In the genomic region with DNA sequence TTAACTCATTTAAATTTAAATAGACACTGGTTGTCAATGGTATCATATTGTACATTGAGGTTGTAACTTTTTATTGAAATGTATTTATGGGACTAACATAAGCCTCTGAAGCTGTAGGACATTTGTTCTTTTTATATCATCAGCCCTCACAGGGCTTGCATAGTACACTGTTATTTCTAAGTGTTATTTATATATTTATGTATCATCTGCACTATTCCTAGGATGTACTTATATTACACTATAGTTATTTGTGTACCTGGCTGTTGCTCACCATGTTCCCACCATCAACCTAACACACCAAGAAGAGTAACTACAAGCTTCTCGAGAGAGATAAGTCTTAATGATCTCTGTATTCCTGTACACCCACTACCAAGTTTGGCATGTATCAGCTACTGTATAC, we compare ENCODE assay signal across 32 cellular contexts.
DNase-seq lines count a peak whose midpoint lies in the region; ATAC-seq and TF ChIP-seq lines count a peak whose summit lies in the region.
"Had no signal": no experiment of that assay in that cellular context is flagged by ENCODE, and none has a peak within 500 bp of the region (broad histone marks: within the 10 kb centered on the region; RNA-seq: fewer than 3 reads in every experiment).

No MANE protein-coding gene starts in this region.

- H3K36me3 Mint-ChIP-seq in glutamatergic neuron (ENCODE audit: unreplicated experiment): no peaks in the 10 kb centered on the region
- H3K36me3 Mint-ChIP-seq: CD14-positive monocyte; CD4-positive, alpha-beta memory T cell; CD4-positive, CD25-positive, alpha-beta regulatory T cell; CD8-positive, alpha-beta memory T cell; CD8-positive, alpha-beta T cell had no signal

- no peak for TF ChIP-seq CTCF in glutamatergic neuron (IDR thresholded peaks at IDR 0.05; ENCODE audit: partially characterized antibody, unreplicated experiment)
- no peak for TF ChIP-seq CTCF in psoas muscle (IDR thresholded peaks at IDR 0.05)
- TF ChIP-seq CTCF in gastrocnemius medialis (IDR thresholded peaks at IDR 0.05 in 4 of 5, conservative IDR thresholded peaks at IDR 0.05 in 1 of 5): no peak
- no peak for TF ChIP-seq CTCF in esophagus squamous epithelium (IDR thresholded peaks at IDR 0.05)

- H3K36me3 ChIP-seq in psoas muscle (ENCODE audit: insufficient read depth in 1 of 2, low read depth in 1 of 2) (no peaks in the 10 kb centered on the region), gastrocnemius medialis (no peaks in the 10 kb centered on the region), esophagus squamous epithelium (no peaks in the 10 kb centered on the region)
- H3K36me3 ChIP-seq: BE2C; BLaER1; BLaER1 treated with 17β-estradiol and CSF1 and Interleukin-3, amounts not matched to agents 10 nM and 100 nM had no signal

- TF ChIP-seq POLR2A in gastrocnemius medialis (IDR thresholded peaks at IDR 0.05): no peak
- no peak for TF ChIP-seq POLR2A in esophagus squamous epithelium (IDR thresholded peaks at IDR 0.05)

- 27 to 64% (median 33%) methylated on average over 1 of the region's 1 CpG for WGBS in psoas muscle, 3 donors
- 82 to 92% methylated on average over 1 of the region's 1 CpG for WGBS in esophagus squamous epithelium, 2 donors

- in situ Hi-C loops in gastrocnemius medialis (cut with MboI; ENCODE audit: low sequenced_read_pairs in 4 of 4): loop anchor here in 2 of 4 donors (5.0 to 10.0 kb wide), 2 partner anchors 289 to 292 kb away; no protein-coding TSS in a partner anchor

- H3K9me3 ChIP-seq in psoas muscle (no peaks in the 10 kb centered on the region), gastrocnemius medialis (no peaks in the 10 kb centered on the region), esophagus squamous epithelium (no peaks in the 10 kb centered on the region)
- H3K9me3 ChIP-seq: A549; BE2C; BLaER1; BLaER1 treated with 17β-estradiol and CSF1 and Interleukin-3, amounts not matched to agents 10 nM and 100 nM; Caco-2 had no signal

- H3K4me3 Mint-ChIP-seq in glutamatergic neuron (ENCODE audit: unreplicated experiment): peak overlapping the region; percentile 2
- H3K4me3 Mint-ChIP-seq: B cell; CD14-positive monocyte; CD4-positive, alpha-beta memory T cell; CD4-positive, alpha-beta T cell; CD4-positive, CD25-positive, alpha-beta regulatory T cell; CD8-positive, alpha-beta memory T cell; CD8-positive, alpha-beta T cell had no signal

- H3K27me3 ChIP-seq in psoas muscle (ENCODE audit: insufficient read depth in 3 of 3, low read length in 2 of 3) (no peaks in the 10 kb centered on the region), gastrocnemius medialis (no peaks in the 10 kb centered on the region), esophagus squamous epithelium (no peaks in the 10 kb centered on the region)
- H3K27me3 ChIP-seq: BE2C; BLaER1; BLaER1 treated with 17β-estradiol and CSF1 and Interleukin-3, amounts not matched to agents 10 nM and 100 nM had no signal

- peaks cover 4% of the 10 kb centered on the region for H3K9me3 Mint-ChIP-seq in glutamatergic neuron (ENCODE audit: unreplicated experiment)
- H3K9me3 Mint-ChIP-seq: CD4-positive, alpha-beta memory T cell; CD4-positive, alpha-beta T cell; CD8-positive, alpha-beta T cell had no signal

- H3K4me3 ChIP-seq in psoas muscle (no peak overlapping the region), gastrocnemius medialis (no peak overlapping the region), esophagus squamous epithelium (no peak overlapping the region)
- H3K4me3 ChIP-seq: A549; BLaER1; BLaER1 treated with 17β-estradiol and CSF1 and Interleukin-3, amounts not matched to agents 10 nM and 100 nM had no signal

- ATAC-seq in psoas muscle (peak; percentile 44 to 97 (median 92)), gastrocnemius medialis (peak; percentile 80 to 93)
- ATAC-seq: A549; CD8-positive, alpha-beta T cell had no signal

- peak overlapping the region; percentile 71 for H3K27ac Mint-ChIP-seq in glutamatergic neuron (ENCODE audit: unreplicated experiment)
- H3K27ac Mint-ChIP-seq: B cell; CD14-positive monocyte; CD4-positive, alpha-beta memory T cell; CD4-positive, alpha-beta T cell; CD4-positive, CD25-positive, alpha-beta regulatory T cell; CD8-positive, alpha-beta memory T cell; CD8-positive, alpha-beta T cell had no signal

- peaks cover 2% of the 10 kb centered on the region for H3K27me3 Mint-ChIP-seq in glutamatergic neuron (ENCODE audit: unreplicated experiment)
- H3K27me3 Mint-ChIP-seq: B cell; CD4-positive, alpha-beta T cell; CD4-positive, CD25-positive, alpha-beta regulatory T cell; CD8-positive, alpha-beta memory T cell had no signal

- H3K27ac ChIP-seq in psoas muscle: peak overlapping the region; percentile 19
- peak overlapping the region in 2 of 4 donors; percentile 4 to 40 for H3K27ac ChIP-seq in gastrocnemius medialis
- no peak overlapping the region for H3K27ac ChIP-seq in esophagus squamous epithelium
- H3K27ac ChIP-seq: 22Rv1; A549; BLaER1; BLaER1 treated with 17β-estradiol and CSF1 and Interleukin-3, amounts not matched to agents 10 nM and 100 nM; C4-2B had no signal

- H3K4me1 ChIP-seq in psoas muscle (peaks cover 4% of the 10 kb centered on the region), gastrocnemius medialis (peaks cover 0 to 18% of the 10 kb centered on the region in 2 donors), esophagus squamous epithelium (no peaks in the 10 kb centered on the region)
- H3K4me1 ChIP-seq: A549; BE2C; BLaER1; BLaER1 treated with 17β-estradiol and CSF1 and Interleukin-3, amounts not matched to agents 10 nM and 100 nM; Caco-2 had no signal

- no peak for DNase-seq in glutamatergic neuron
- DNase-seq in psoas muscle: no peak
- DNase-seq in gastrocnemius medialis: no peak
- DNase-seq in DMS53 (lab: John Stamatoyannopoulos, UW): no peak
- no peak for DNase-seq in amygdala (lab: John Stamatoyannopoulos, UW)
- DNase-seq in esophagus squamous epithelium (lab: John Stamatoyannopoulos, UW): no peak
- DNase-seq: 8988T; ACHN; AML-193; BE2C; C1 segment of cervical spinal cord; Caco-2; Calu3; CD4-positive, alpha-beta memory T cell; CD4-positive, alpha-beta T cell; CD4-positive, CD25-positive, alpha-beta regulatory T cell; CD8-positive, alpha-beta memory T cell; CD8-positive, alpha-beta T cell; COR-L47; DMS 273 treated with DMSO at 0.1 percent for 48 hours; DMS153; DMS79; DMS79 treated with DMSO at 0.1 percent for 48 hours; DND-41; EL had no signal

- peaks cover 21% of the 10 kb centered on the region for H3K4me1 Mint-ChIP-seq in glutamatergic neuron (ENCODE audit: low read depth, unreplicated experiment)
- H3K4me1 Mint-ChIP-seq: B cell; CD14-positive monocyte; CD4-positive, alpha-beta memory T cell; CD4-positive, CD25-positive, alpha-beta regulatory T cell; CD8-positive, alpha-beta memory T cell had no signal

- intact Hi-C loops in psoas muscle (cut with DNase I): loop anchor here in 1 of 2 donors (10.0 kb wide), 1 partner anchor 529 kb away; no protein-coding TSS in a partner anchor
- intact Hi-C loops in gastrocnemius medialis (cut with DNase I; ENCODE audit: low total_unique reads): loop anchor here (5.0 kb wide), 1 partner anchor 577 kb away; a partner anchor contains a TSS
- intact Hi-C loops in esophagus squamous epithelium (cut with DNase I): loop anchor here (10.0 kb wide), 1 partner anchor 1139 kb away; no protein-coding TSS in a partner anchor
